In the genomic region with DNA sequence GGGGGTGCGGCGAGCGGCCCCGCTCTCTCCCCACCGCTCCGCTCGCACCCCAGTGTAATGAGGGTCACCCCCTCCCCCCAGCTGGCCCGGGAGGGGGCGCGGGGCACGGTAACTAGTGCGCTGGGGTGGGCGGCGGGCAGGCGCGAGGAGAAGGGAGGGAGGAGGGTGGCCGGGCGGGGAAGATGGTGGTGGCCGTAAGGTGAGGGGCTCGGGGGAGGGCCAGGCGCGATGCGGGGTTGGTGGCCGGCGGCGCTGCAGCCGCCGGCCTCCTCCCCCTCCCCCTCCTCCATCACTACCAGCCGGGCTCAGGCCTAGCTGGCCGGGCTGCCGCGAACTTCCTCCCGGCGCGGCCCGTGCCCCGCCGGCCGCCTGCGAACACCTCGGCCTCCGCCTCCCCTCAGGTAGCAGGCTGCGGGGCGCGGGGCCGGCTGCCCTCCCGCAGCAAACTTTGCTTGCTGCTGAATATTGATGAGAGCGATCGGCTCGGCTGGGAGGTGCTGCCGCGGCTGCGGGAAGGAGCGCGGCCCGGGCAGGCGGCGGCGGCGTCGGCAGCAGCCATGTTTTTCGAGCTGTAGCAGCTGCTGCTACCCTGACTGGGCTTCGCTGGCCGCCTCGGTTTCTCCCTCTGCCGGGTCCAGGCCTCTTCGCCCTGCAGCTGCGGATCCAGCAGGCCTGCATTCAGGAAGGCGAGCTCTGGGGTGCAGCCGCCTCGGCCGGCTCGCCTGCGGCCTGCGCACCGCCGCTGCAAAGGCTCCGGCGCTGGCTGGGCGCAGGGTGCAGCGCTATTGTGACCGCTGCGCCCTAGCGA, we compare ENCODE assay signal across 8 cellular contexts. TPM values are rescaled to one million over a fixed set of nuclear protein-coding genes. Genes with fewer than 3 reads are reported as not detected.
A peak's percentile ranks its signal among the peaks of the same experiment; 100 is the strongest.
DNase-seq lines count a peak whose midpoint lies in the region; ATAC-seq, FAIRE-seq and TF ChIP-seq lines count a peak whose summit lies in the region.

No MANE protein-coding gene starts in this region.

- TF ChIP-seq POLR2A in heart left ventricle (IDR thresholded peaks at IDR 0.05), result no peak

- peaks cover 6% of the 10 kb centered on the region for H3K36me3 Mint-ChIP-seq in activated naive CD4-positive, alpha-beta T cell treated with anti-CD3 and anti-CD28 coated beads, Interleukin-2, amount 50 U/mL, for 24 hours

- peak overlapping the region; percentile 97 for H2AFZ ChIP-seq in ACC112 (ENCODE audit: low read length, unreplicated experiment)
- peak overlapping the region; percentile 97 for H2AFZ ChIP-seq in parathyroid adenoma

- H3K4me2 ChIP-seq in parathyroid adenoma (ENCODE audit: low read length), result peak overlapping the region; percentile 95

- no peaks in the 10 kb centered on the region for H3K9me3 ChIP-seq in heart left ventricle
- no peaks in the 10 kb centered on the region for H3K9me3 ChIP-seq in parathyroid adenoma (ENCODE audit: control insufficient read depth, low read length)

- H3K4me3 ChIP-seq in ACC112 (ENCODE audit: low read depth, low read length) (peak overlapping the region; percentile 82), heart left ventricle (peak overlapping the region; percentile 59 to 88 (median 76)), parathyroid adenoma (ENCODE audit: low read depth, low read length) (peak overlapping the region; percentile 70)

- peaks cover 13% of the 10 kb centered on the region for H3K36me3 ChIP-seq in ACC112 (ENCODE audit: insufficient read depth, low read length)
- H3K36me3 ChIP-seq in heart left ventricle, result peaks cover 0 to 41% (median 36%) of the 10 kb centered on the region in 9 donors
- H3K36me3 ChIP-seq in parathyroid adenoma (ENCODE audit: control insufficient read depth, insufficient read depth, low read length), result no peaks in the 10 kb centered on the region

- ATAC-seq in GM18858 (IDR thresholded peaks at IDR 0.05; ENCODE audit: unreplicated experiment), result peak; percentile 22
- peak; percentile 25 for ATAC-seq in HG03066 (IDR thresholded peaks at IDR 0.05; ENCODE audit: low read depth, unreplicated experiment)
- ATAC-seq in heart left ventricle, result peak; percentile 6 to 52 (median 46)

- DNase-seq in RCC 7860 (ENCODE audit: low spot score) (peak; percentile 24), heart left ventricle (peak; percentile 46 to 76 (median 59)), DMS114 treated with DMSO at 0.1 percent for 48 hours (lab: John Stamatoyannopoulos, UW; ENCODE audit: unreplicated experiment) (no peak)

- H3K27ac Mint-ChIP-seq in activated naive CD4-positive, alpha-beta T cell treated with anti-CD3 and anti-CD28 coated beads, Interleukin-2, amount 50 U/mL, for 24 hours, result peak overlapping the region; percentile 90

- WGBS in heart left ventricle, 4 donors, result 0 to 1% (median 1%) methylated on average over 15 to 84 of the region's 84 CpGs

- no peaks in the 10 kb centered on the region for H3K9me3 Mint-ChIP-seq in activated naive CD4-positive, alpha-beta T cell treated with anti-CD3 and anti-CD28 coated beads, Interleukin-2, amount 50 U/mL, for 24 hours

- H3K4me1 Mint-ChIP-seq in activated naive CD4-positive, alpha-beta T cell treated with anti-CD3 and anti-CD28 coated beads, Interleukin-2, amount 50 U/mL, for 24 hours, result peaks cover 48% of the 10 kb centered on the region

- peak overlapping the region; percentile 89 for H3K4me3 Mint-ChIP-seq in activated naive CD4-positive, alpha-beta T cell treated with anti-CD3 and anti-CD28 coated beads, Interleukin-2, amount 50 U/mL, for 24 hours

- H3K4me1 ChIP-seq in ACC112 (ENCODE audit: control insufficient read depth, insufficient read depth, low read length, unreplicated experiment) (peaks cover 25% of the 10 kb centered on the region), heart left ventricle (peaks cover 4 to 58% (median 46%) of the 10 kb centered on the region in 12 donors), parathyroid adenoma (peaks cover 16% of the 10 kb centered on the region)

- no peak for FAIRE-seq in RCC 7860 (lab: Jason Lieb, UNC)

- H3K27ac ChIP-seq in ACC112 (ENCODE audit: low read depth, low read length) (no peak overlapping the region), heart left ventricle (peak overlapping the region; percentile 83 to 98 (median 94)), parathyroid adenoma (peak overlapping the region; percentile 79)

- H3K79me2 ChIP-seq in ACC112 (ENCODE audit: control insufficient read depth, insufficient read depth, low read length, unreplicated experiment), result peaks cover 42% of the 10 kb centered on the region
- peaks cover 15% of the 10 kb centered on the region for H3K79me2 ChIP-seq in parathyroid adenoma

- intact Hi-C loops in heart left ventricle (cut with DNase I), result loop anchor here in 1 of 10 donors (1.0 to 5.0 kb wide), 2 partner anchors 20 to 168 kb away; partner anchors contain the start of genes PRELID1 and RAB24

- H3K27me3 ChIP-seq in ACC112 (ENCODE audit: insufficient read depth, low read length) (no peaks in the 10 kb centered on the region), heart left ventricle (no peaks in the 10 kb centered on the region), parathyroid adenoma (ENCODE audit: control insufficient read depth, insufficient read depth, low read length) (no peaks in the 10 kb centered on the region)

- peak in 1 of 12 donors; percentile 3 for TF ChIP-seq CTCF in heart left ventricle (IDR thresholded peaks at IDR 0.05)
- TF ChIP-seq CTCF in parathyroid adenoma (IDR thresholded peaks at IDR 0.05), result no peak

- peak overlapping the region; percentile 94 for H3K9ac ChIP-seq in parathyroid adenoma

- H3K27me3 Mint-ChIP-seq in activated naive CD4-positive, alpha-beta T cell treated with anti-CD3 and anti-CD28 coated beads, Interleukin-2, amount 50 U/mL, for 24 hours, result no peaks in the 10 kb centered on the region

RNA-seq across cellular contexts. Expression of gene NSD1, which starts 0.5 kb away (rescaled TPM):
- total RNA-seq in heart left ventricle, result 10 to 100 TPM; 25.8 to 64.6 (median 47.8) TPM
- 10 to 100 TPM; 10.9 to 16.1 TPM for polyA plus RNA-seq in heart left ventricle

RNA-seq across cellular contexts. Expression of gene FGFR4, which starts 47.3 kb away (rescaled TPM):
- 1 to 10 TPM in 3 of 9 donors, under 1 TPM in 5, not detected in 1; 0.35 to 2.6 (median 0.49) TPM for total RNA-seq in heart left ventricle
- under 1 TPM; 0.46 to 0.65 TPM for polyA plus RNA-seq in heart left ventricle
